In genomic region chr12:48996794-48997718, GRCh38 we compare ENCODE assay signal across 8 cellular contexts. TPM values are rescaled to one million over a fixed set of nuclear protein-coding genes. Genes with fewer than 3 reads are reported as not detected.
DNase-seq lines count a peak whose midpoint lies in the region; ATAC-seq and TF ChIP-seq lines count a peak whose summit lies in the region.

No MANE protein-coding gene starts in this region.

- peak; percentile 29 for ATAC-seq in foreskin keratinocyte
- peak; percentile 41 to 61 for ATAC-seq in natural killer cell treated with Interleukin-12 subunit alpha and Interleukin-12 subunit beta and Interleukin-15 and Interleukin-18, amount 100 ng/mL, for 72 hours
- ATAC-seq in HG02970 (IDR thresholded peaks at IDR 0.05; ENCODE audit: low FRiP score, unreplicated experiment): no peak

- H3K4me1 ChIP-seq in foreskin keratinocyte: peaks cover 5% of the 10 kb centered on the region

- H3K27ac ChIP-seq in foreskin keratinocyte: no peak overlapping the region

- peak overlapping the region; percentile 56 for H3K4me3 Mint-ChIP-seq in natural killer cell treated with Interleukin-12 subunit alpha and Interleukin-12 subunit beta and Interleukin-15 and Interleukin-18, amount 100 ng/mL, for 72 hours
- peak overlapping the region; percentile 68 for H3K4me3 Mint-ChIP-seq in type B pancreatic cell

- peak; percentile 81 for DNase-seq in AG08395 (ENCODE audit: low spot score)
- DNase-seq in GM20000 (ENCODE audit: low spot score): peak; percentile 88
- peak; percentile 62 to 73 for DNase-seq in NOMO-1 (lab: John Stamatoyannopoulos, UW; ENCODE audit: unreplicated experiment in 2 of 2)
- peak; percentile 53 for DNase-seq in activated T-helper 9 cell treated with anti-CD3 and anti-CD28 coated beads, Interleukin-2, amount 50 U/mL, for 16 hours (ENCODE audit: low read depth)
- no peak for DNase-seq in foreskin keratinocyte
- peak; percentile 73 for DNase-seq in natural killer cell treated with Interleukin-12 subunit alpha and Interleukin-12 subunit beta and Interleukin-15 and Interleukin-18, amount 100 ng/mL, for 72 hours (ENCODE audit: low spot score)
- DNase-seq in type B pancreatic cell (ENCODE audit: extremely low spot score, unreplicated experiment): no peak

- H3K27ac Mint-ChIP-seq in natural killer cell treated with Interleukin-12 subunit alpha and Interleukin-12 subunit beta and Interleukin-15 and Interleukin-18, amount 100 ng/mL, for 72 hours: no peak overlapping the region
- H3K27ac Mint-ChIP-seq in type B pancreatic cell: peak overlapping the region; percentile 18

- peaks cover 10% of the 10 kb centered on the region for H3K36me3 Mint-ChIP-seq in natural killer cell treated with Interleukin-12 subunit alpha and Interleukin-12 subunit beta and Interleukin-15 and Interleukin-18, amount 100 ng/mL, for 72 hours
- H3K36me3 Mint-ChIP-seq in type B pancreatic cell: peaks cover 13% of the 10 kb centered on the region

- peaks cover 38 to 45% of the 10 kb centered on the region in 2 donors for H3K27me3 Mint-ChIP-seq in natural killer cell treated with Interleukin-12 subunit alpha and Interleukin-12 subunit beta and Interleukin-15 and Interleukin-18, amount 100 ng/mL, for 72 hours
- H3K27me3 Mint-ChIP-seq in type B pancreatic cell: peaks cover 76% of the 10 kb centered on the region

- peaks cover 52% of the 10 kb centered on the region for H3K27me3 ChIP-seq in foreskin keratinocyte

- peaks cover 34 to 42% of the 10 kb centered on the region in 2 donors for H3K4me1 Mint-ChIP-seq in natural killer cell treated with Interleukin-12 subunit alpha and Interleukin-12 subunit beta and Interleukin-15 and Interleukin-18, amount 100 ng/mL, for 72 hours (ENCODE audit: low read depth in 2 of 2)
- peaks cover 15% of the 10 kb centered on the region for H3K4me1 Mint-ChIP-seq in type B pancreatic cell (ENCODE audit: unreplicated experiment)

- H3K9me3 Mint-ChIP-seq in natural killer cell treated with Interleukin-12 subunit alpha and Interleukin-12 subunit beta and Interleukin-15 and Interleukin-18, amount 100 ng/mL, for 72 hours: no peaks in the 10 kb centered on the region
- no peaks in the 10 kb centered on the region for H3K9me3 Mint-ChIP-seq in type B pancreatic cell

- TF ChIP-seq CTCF in GM20000 (IDR thresholded peaks at IDR 0.05; ENCODE audit: extremely low read depth, missing control alignments) (peak; percentile 70), foreskin keratinocyte (conservative IDR thresholded peaks at IDR 0.05) (peak; percentile 74), type B pancreatic cell (conservative IDR thresholded peaks at IDR 0.05) (peak; percentile 83)

RNA-seq across cellular contexts. Expression of gene DDN, which starts 2.1 kb away (rescaled TPM):
- total RNA-seq in foreskin keratinocyte (0.34 and 0.56 TPM in 2 replicates), type B pancreatic cell (ENCODE audit: low replicate concordance) (0.45 and 8.8 TPM in 2 replicates)
- 0.26 and 0.50 TPM in 2 replicates for polyA plus RNA-seq in foreskin keratinocyte
- total RNA-seq in natural killer cell treated with Interleukin-12 subunit alpha and Interleukin-12 subunit beta and Interleukin-15 and Interleukin-18, amount 100 ng/mL, for 72 hours: 1 to 10 TPM in 1 of 2 donors, under 1 TPM in 1; 0.48 to 1.1 TPM

RNA-seq across cellular contexts. Expression of gene WNT1, which starts 18.9 kb away (rescaled TPM):
- total RNA-seq in foreskin keratinocyte (not detected in 2 replicates), type B pancreatic cell (ENCODE audit: low replicate concordance) (28.9 TPM in 1 of 2 replicates, not detected in the other)
- polyA plus RNA-seq in foreskin keratinocyte: not detected in 2 replicates
- not detected for total RNA-seq in natural killer cell treated with Interleukin-12 subunit alpha and Interleukin-12 subunit beta and Interleukin-15 and Interleukin-18, amount 100 ng/mL, for 72 hours

RNA-seq across cellular contexts. Expression of gene PRKAG1, which starts 21.5 kb away (rescaled TPM):
- total RNA-seq in foreskin keratinocyte: 73.0 and 75.3 TPM in 2 replicates
- 65.4 and 70.9 TPM in 2 replicates for polyA plus RNA-seq in foreskin keratinocyte
- total RNA-seq in natural killer cell treated with Interleukin-12 subunit alpha and Interleukin-12 subunit beta and Interleukin-15 and Interleukin-18, amount 100 ng/mL, for 72 hours: 10 to 100 TPM; 63.4 to 70.3 TPM
- total RNA-seq in type B pancreatic cell (ENCODE audit: low replicate concordance): 58.7 and 66.3 TPM in 2 replicates

RNA-seq across cellular contexts. Expression of gene WNT10B, which starts 25.5 kb away (rescaled TPM):
- 0.46 and 1.1 TPM in 2 replicates for total RNA-seq in foreskin keratinocyte
- polyA plus RNA-seq in foreskin keratinocyte: 0.50 and 1.0 TPM in 2 replicates
- total RNA-seq in natural killer cell treated with Interleukin-12 subunit alpha and Interleukin-12 subunit beta and Interleukin-15 and Interleukin-18, amount 100 ng/mL, for 72 hours: under 1 TPM in 1 of 2 donors, not detected in 1; 0.50 TPM
- 6.2 and 6.3 TPM in 2 replicates for total RNA-seq in type B pancreatic cell (ENCODE audit: low replicate concordance)

RNA-seq across cellular contexts. Expression of gene ARF3, which starts 39.8 kb away (rescaled TPM):
- total RNA-seq in foreskin keratinocyte: 102 and 109 TPM in 2 replicates
- 141 and 151 TPM in 2 replicates for polyA plus RNA-seq in foreskin keratinocyte
- 100 to 1,000 TPM; 125 to 156 TPM for total RNA-seq in natural killer cell treated with Interleukin-12 subunit alpha and Interleukin-12 subunit beta and Interleukin-15 and Interleukin-18, amount 100 ng/mL, for 72 hours
- 161 and 168 TPM in 2 replicates for total RNA-seq in type B pancreatic cell (ENCODE audit: low replicate concordance)

Comparison
In these comparisons a context has a peak if more than half of its experiments do, and no peak if none do; other contexts are left out.
1. DNase-seq: peak in AG08395 (single experiment), GM20000 (single experiment), NOMO-1 (2 of 2), activated T-helper 9 cell treated with anti-CD3 and anti-CD28 coated beads, Interleukin-2, amount 50 U/mL, for 16 hours (single experiment) and natural killer cell treated with Interleukin-12 subunit alpha and Interleukin-12 subunit beta and Interleukin-15 and Interleukin-18, amount 100 ng/mL, for 72 hours (single experiment); none in foreskin keratinocyte (0 of 2) and type B pancreatic cell (single experiment).
2. Peak in every context shown above with its lines, with median percentiles within 50 percentile points of each other: CTCF ChIP-seq.